In genomic region chr14:81465002-81465392, GRCh38 we compare ENCODE assay signal across 8 cellular contexts.
DNase-seq lines count a peak whose midpoint lies in the region; ATAC-seq and TF ChIP-seq lines count a peak whose summit lies in the region.
"Not testable (repeated sequence)": the region's sequence is repeated elsewhere in the genome, so short reads cannot be mapped to it uniquely, and the experiment has no call there.

No MANE protein-coding gene starts in this region.

- not testable (repeated sequence) for H3K36me3 ChIP-seq in CD4-positive, CD25-positive, alpha-beta regulatory T cell (ENCODE audit: control insufficient read depth, insufficient read depth, low read length); WERI-Rb-1; cardiac muscle cell; subcutaneous abdominal adipose tissue (ENCODE audit: control insufficient read depth in 5 of 5, insufficient read depth in 5 of 5, low read length in 5 of 5)

- TF ChIP-seq CTCF in WERI-Rb-1 (IDR thresholded peaks at IDR 0.05; ENCODE audit: low read depth, low read length); brain (conservative IDR thresholded peaks at IDR 0.05); cardiac muscle cell (IDR thresholded peaks at IDR 0.05; ENCODE audit: low read depth, low read length); nephron (IDR thresholded peaks at IDR 0.05; ENCODE audit: unreplicated experiment in 3 of 3): not testable (repeated sequence)

- H3K4me3 Mint-ChIP-seq in CD4-positive, CD25-positive, alpha-beta regulatory T cell, result peak overlapping the region; percentile 82 to 91 (median 88)
- peak overlapping the region; percentile 75 to 82 (median 78) for H3K4me3 Mint-ChIP-seq in brain
- H3K4me3 Mint-ChIP-seq in nephron, result peak overlapping the region; percentile 69 to 83 (median 80)

- not testable (repeated sequence) for H3K9me3 Mint-ChIP-seq in CD4-positive, CD25-positive, alpha-beta regulatory T cell; brain; nephron

- not testable (repeated sequence) for H3K27me3 Mint-ChIP-seq in CD4-positive, CD25-positive, alpha-beta regulatory T cell; brain; nephron (ENCODE audit: low read depth)

- H3K4me1 Mint-ChIP-seq in CD4-positive, CD25-positive, alpha-beta regulatory T cell, result peaks cover 0 to 11% (median 3%) of the 10 kb centered on the region in 4 donors
- H3K4me1 Mint-ChIP-seq in brain, result peaks cover 11% of the 10 kb centered on the region
- not testable (repeated sequence) for H3K4me1 Mint-ChIP-seq in nephron

- DNase-seq in CD4-positive, CD25-positive, alpha-beta regulatory T cell; WERI-Rb-1; cardiac muscle cell (ENCODE audit: low read depth in 1 of 2, low spot score in 1 of 2): not testable (repeated sequence)

- peak overlapping the region; percentile 61 for H3K27ac ChIP-seq in CD4-positive, CD25-positive, alpha-beta regulatory T cell (ENCODE audit: insufficient read depth, low read length, poor library complexity, severe bottlenecking)
- H3K27ac ChIP-seq in WERI-Rb-1, result peak overlapping the region; percentile 81
- H3K27ac ChIP-seq in cardiac muscle cell; subcutaneous abdominal adipose tissue (ENCODE audit: low read depth, low read length): not testable (repeated sequence)

- H3K27me3 ChIP-seq in CD4-positive, CD25-positive, alpha-beta regulatory T cell (ENCODE audit: control insufficient read depth, insufficient read depth, low read length); WERI-Rb-1 (ENCODE audit: insufficient read depth, low read depth, severe bottlenecking); cardiac muscle cell; subcutaneous abdominal adipose tissue (ENCODE audit: control insufficient read depth in 5 of 5, insufficient read depth in 4 of 5, low read length in 5 of 5): not testable (repeated sequence)

- peak in 1 of 2 donors; percentile 22 for ATAC-seq in CD4-positive, CD25-positive, alpha-beta regulatory T cell (ENCODE audit: low read depth in 2 of 2)
- ATAC-seq in GM21528 (IDR thresholded peaks at IDR 0.05; ENCODE audit: low FRiP score, unreplicated experiment) (peak; percentile 5), HG03565 (IDR thresholded peaks at IDR 0.05; ENCODE audit: unreplicated experiment) (peak; percentile 15)

- not testable (repeated sequence) for H3K4me1 ChIP-seq in CD4-positive, CD25-positive, alpha-beta regulatory T cell (ENCODE audit: control insufficient read depth, insufficient read depth, low read length, poor library complexity, severe bottlenecking); cardiac muscle cell (ENCODE audit: low read depth); subcutaneous abdominal adipose tissue (ENCODE audit: control insufficient read depth in 5 of 5, insufficient read depth in 5 of 5, low read length in 5 of 5)

- peak overlapping the region; percentile 86 to 94 (median 88) for H3K27ac Mint-ChIP-seq in CD4-positive, CD25-positive, alpha-beta regulatory T cell
- H3K27ac Mint-ChIP-seq in brain (peak overlapping the region; percentile 57 to 89 (median 75)), nephron (peak overlapping the region; percentile 57 to 94 (median 86))

- H3K36me3 Mint-ChIP-seq in CD4-positive, CD25-positive, alpha-beta regulatory T cell; brain; nephron (ENCODE audit: low read depth): not testable (repeated sequence)

- peak overlapping the region; percentile 99 for H3K4me3 ChIP-seq in CD4-positive, CD25-positive, alpha-beta regulatory T cell (ENCODE audit: low read depth, low read length)
- peak overlapping the region; percentile 44 for H3K4me3 ChIP-seq in WERI-Rb-1 (ENCODE audit: low read depth, low read length)
- H3K4me3 ChIP-seq in cardiac muscle cell, result peak overlapping the region; percentile 21
- peak overlapping the region; percentile 71 to 90 (median 76) for H3K4me3 ChIP-seq in subcutaneous abdominal adipose tissue (ENCODE audit: low read depth in 1 of 5, low read length in 5 of 5)

- peak overlapping the region in 4 of 5 donors; percentile 63 to 76 (median 72) for H3K9ac ChIP-seq in subcutaneous abdominal adipose tissue (ENCODE audit: low read length in 5 of 5)

- H3K9me3 ChIP-seq in CD4-positive, CD25-positive, alpha-beta regulatory T cell (ENCODE audit: control insufficient read depth in 2 of 2, low read length in 2 of 2); WERI-Rb-1 (ENCODE audit: severe bottlenecking); cardiac muscle cell (ENCODE audit: low read depth); subcutaneous abdominal adipose tissue (ENCODE audit: control insufficient read depth in 5 of 5, low read length in 5 of 5): not testable (repeated sequence)

Comparison
In these comparisons a context has a peak if more than half of its experiments do, and no peak if none do; other contexts are left out.
1. H3K4me3 ChIP-seq: peak in every context shown above with its lines; median percentile 99 in CD4-positive, CD25-positive, alpha-beta regulatory T cell; 76 in subcutaneous abdominal adipose tissue; 44 in WERI-Rb-1; 21 in cardiac muscle cell.